In genomic region chr1:29960156-29960755, GRCh38 we compare ENCODE assay signal across 20 cellular contexts.
"Had no signal": no experiment of that assay in that cellular context is flagged by ENCODE, and none has a peak within 500 bp of the region (broad histone marks: within the 10 kb centered on the region; RNA-seq: fewer than 3 reads in every experiment).

No MANE protein-coding gene starts in this region.

- H3K27ac Mint-ChIP-seq: activated CD4-positive, alpha-beta memory T cell treated with anti-CD3 and anti-CD28 coated beads for 36 hours; activated naive CD4-positive, alpha-beta T cell treated with anti-CD3 and anti-CD28 coated beads, Interleukin-2, amount 50 U/mL, for 24 hours; activated naive CD8-positive, alpha-beta T cell treated with anti-CD3 and anti-CD28 coated beads, Interleukin-2, amount 50 U/mL, for 24 hours; activated T-helper 2 cell treated with anti-CD3 and anti-CD28 coated beads, Interferon-gamma antibody, Interleukin-2, Interleukin-4, amounts not matched to agents 10 μg/mL and 5 μg/mL and 100 μg/mL, durations not matched to agents 14 hours and 24 hours and 36 hours had no signal

- H3K27me3 ChIP-seq: upper lobe of left lung had no signal

- H3K4me3 Mint-ChIP-seq: activated CD4-positive, alpha-beta memory T cell treated with anti-CD3 and anti-CD28 coated beads for 36 hours; activated naive CD4-positive, alpha-beta T cell treated with anti-CD3 and anti-CD28 coated beads, Interleukin-2, amount 50 U/mL, for 24 hours; activated naive CD8-positive, alpha-beta T cell treated with anti-CD3 and anti-CD28 coated beads, Interleukin-2, amount 50 U/mL, for 24 hours; activated T-cell treated with anti-CD3 and anti-CD28 coated beads, Interleukin-2, amount 50 U/mL, for 4 hours had no signal

- H3K36me3 ChIP-seq: gastrocnemius medialis, left ventricle myocardium inferior, upper lobe of left lung had no signal

- H3K9me3 ChIP-seq: gastrocnemius medialis, left ventricle myocardium inferior, upper lobe of left lung had no signal

- H3K4me3 ChIP-seq: gastrocnemius medialis, left ventricle myocardium inferior, lung, upper lobe of left lung had no signal

- H3K27ac ChIP-seq: gastrocnemius medialis, left ventricle myocardium inferior, upper lobe of left lung, VCaP had no signal

- H3K4me1 Mint-ChIP-seq: activated naive CD4-positive, alpha-beta T cell treated with anti-CD3 and anti-CD28 coated beads, Interleukin-2, amount 50 U/mL, for 24 hours; activated naive CD8-positive, alpha-beta T cell treated with anti-CD3 and anti-CD28 coated beads, Interleukin-2, amount 50 U/mL, for 24 hours had no signal

- H3K36me3 Mint-ChIP-seq: activated CD4-positive, alpha-beta memory T cell treated with anti-CD3 and anti-CD28 coated beads for 36 hours; activated naive CD4-positive, alpha-beta T cell treated with anti-CD3 and anti-CD28 coated beads, Interleukin-2, amount 50 U/mL, for 24 hours had no signal

- ATAC-seq: activated CD4-positive, CD25-positive, alpha-beta regulatory T cell treated with anti-CD3 and anti-CD28 coated beads, Interleukin-2, amount 50 U/mL, for 24 hours; activated naive CD8-positive, alpha-beta T cell treated with anti-CD3 and anti-CD28 coated beads, Interleukin-2, amount 50 U/mL, for 24 hours; activated T-cell treated with anti-CD3 and anti-CD28 coated beads, Interleukin-2, amount 50 U/mL, for 4 hours; gastrocnemius medialis; right cardiac atrium; stimulated activated naive CD8-positive, alpha-beta T cell treated with anti-CD3 and anti-CD28 coated beads, Interleukin-15, Interleukin-2, amounts not matched to agents 100 U/mL and 50 U/mL, for 24 hours had no signal

- H3K9me3 Mint-ChIP-seq: activated CD4-positive, alpha-beta memory T cell treated with anti-CD3 and anti-CD28 coated beads for 36 hours; activated naive CD8-positive, alpha-beta T cell treated with anti-CD3 and anti-CD28 coated beads, Interleukin-2, amount 50 U/mL, for 24 hours; activated T-cell treated with anti-CD3 and anti-CD28 coated beads, Interleukin-2, amount 50 U/mL, for 4 hours; activated T-helper 2 cell treated with anti-CD3 and anti-CD28 coated beads, Interferon-gamma antibody, Interleukin-2, Interleukin-4, amounts not matched to agents 10 μg/mL and 5 μg/mL and 100 μg/mL, durations not matched to agents 14 hours and 24 hours and 36 hours had no signal

- DNase-seq: activated CD4-positive, alpha-beta memory T cell treated with anti-CD3 and anti-CD28 coated beads for 36 hours; activated CD4-positive, alpha-beta T cell treated with anti-CD3 and anti-CD28 coated beads for 48 hours; activated naive CD8-positive, alpha-beta T cell treated with anti-CD3 and anti-CD28 coated beads, Interleukin-2, amount 50 U/mL, for 24 hours; activated T-cell treated with anti-CD3 and anti-CD28 coated beads, Interleukin-2, amount 50 U/mL, for 4 hours; amygdala; caudate nucleus; dermis blood vessel endothelial cell; effector CD8-positive, alpha-beta T cell; gastrocnemius medialis; left ventricle myocardium inferior; occipital lobe; right cardiac atrium; stimulated activated CD4-positive, alpha-beta T cell treated with anti-CD3 and anti-CD28 coated beads, Interleukin-2, amount 100 ng/mL, for 48 hours; stimulated activated naive CD8-positive, alpha-beta T cell treated with anti-CD3 and anti-CD28 coated beads, Interleukin-15, Interleukin-2, amounts not matched to agents 100 U/mL and 50 U/mL, for 24 hours had no signal

- H3K4me1 ChIP-seq: gastrocnemius medialis, left ventricle myocardium inferior, upper lobe of left lung had no signal
